In genomic region chr16:82263456-82264159, GRCh38 we compare ENCODE assay signal across 1 cellular context.
TF ChIP-seq lines count a peak whose summit lies in the region.

No MANE protein-coding gene starts in this region.

TF ChIP-seq in HepG2, 621 proteins besides CTCF, POLR2A, EP300 and RAD21 (continued from another document):
- TF ChIP-seq ARID4A (CRISPR knock-in tag; IDR thresholded peaks at IDR 0.05; ENCODE audit: borderline replicate concordance) (0 out of 2 replicates have a peak, but pooled peaks have one; percentile 29), ZNF644 (CRISPR knock-in tag; IDR thresholded peaks at IDR 0.05; ENCODE audit: low read depth) (no peak), LCORL (IDR thresholded peaks at IDR 0.05) (no peak), LCORL (CRISPR knock-in tag; IDR thresholded peaks at IDR 0.05) (peak; percentile 43; the same call in 1 of the 2 replicates), MTF2 (CRISPR knock-in tag; IDR thresholded peaks at IDR 0.05; ENCODE audit: borderline replicate concordance) (peak; percentile 68; the same call in 1 of the 2 replicates), IRF2 (CRISPR knock-in tag; IDR thresholded peaks at IDR 0.05) (no peak), PITX1 (CRISPR knock-in tag; IDR thresholded peaks at IDR 0.05) (0 out of 2 replicates have a peak, but pooled peaks have one; percentile 6), ZNF263 (CRISPR knock-in tag; IDR thresholded peaks at IDR 0.05) (peak; percentile 76), ERF (CRISPR knock-in tag; IDR thresholded peaks at IDR 0.05) (0 out of 2 replicates have a peak, but pooled peaks have one; percentile 28), ZNF496 (CRISPR knock-in tag; IDR thresholded peaks at IDR 0.05; ENCODE audit: insufficient replicate concordance) (no peak), PATZ1 (CRISPR knock-in tag; IDR thresholded peaks at IDR 0.05) (peak; percentile 70; the same call in 1 of the 2 replicates), KLF16 (CRISPR knock-in tag; IDR thresholded peaks at IDR 0.05) (peak in 1 of 2 experiments; percentile 24; a peak in 1 of 4 replicates)
